Comparison of ENCODE assay signal across 20 cellular contexts in the genomic region with DNA sequence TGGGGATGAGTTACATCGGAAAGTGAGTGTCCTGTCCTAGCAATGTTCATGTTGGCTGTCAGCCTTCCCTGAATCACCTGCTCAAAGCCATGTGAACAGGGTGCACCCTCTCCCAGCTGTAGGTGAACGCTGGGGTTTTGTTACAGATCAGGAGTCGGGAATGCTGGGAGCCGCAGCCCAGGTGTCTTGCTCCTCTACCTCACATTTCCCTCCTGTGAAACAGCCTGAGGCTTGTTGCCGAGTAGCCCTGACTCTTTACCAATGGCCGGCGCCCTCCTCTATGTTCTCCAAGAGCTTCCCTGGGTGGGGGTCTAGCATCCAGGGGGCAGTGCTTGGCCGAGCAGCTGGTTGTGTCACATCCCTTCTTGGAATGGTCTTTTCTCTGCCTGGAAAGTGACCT.
DNase-seq lines count a peak whose midpoint lies in the region; ATAC-seq and TF ChIP-seq lines count a peak whose summit lies in the region.
"Had no signal": no experiment of that assay in that cellular context is flagged by ENCODE, and none has a peak within 500 bp of the region (broad histone marks: within the 10 kb centered on the region; RNA-seq: fewer than 3 reads in every experiment).

No MANE protein-coding gene starts in this region.

- ATAC-seq in natural killer cell treated with Interleukin-12 subunit alpha and Interleukin-12 subunit beta and Interleukin-15 and Interleukin-18, amount 100 ng/mL, for 72 hours, result no peak
- ATAC-seq in natural killer cell (no peak), HG03135 (IDR thresholded peaks at IDR 0.05; ENCODE audit: unreplicated experiment) (no peak), Right ventricle myocardium superior (ENCODE audit: poor library complexity) (no peak)
- ATAC-seq: GM23338, HCT116 had no signal

- H3K27ac ChIP-seq in cingulate gyrus (ENCODE audit: low read depth, low read length), result peak overlapping the region; percentile 39
- H3K27ac ChIP-seq: 22Rv1 had no signal

- intact Hi-C loops in natural killer cell (cut with micrococcal nuclease) (no loop called here), Right ventricle myocardium superior (cut with DNase I) (no loop called here)

- no peaks in the 10 kb centered on the region for H3K9me3 Mint-ChIP-seq in natural killer cell treated with Interleukin-12 subunit alpha and Interleukin-12 subunit beta and Interleukin-15 and Interleukin-18, amount 100 ng/mL, for 72 hours
- H3K9me3 Mint-ChIP-seq in natural killer cell (no peaks in the 10 kb centered on the region), osteocyte (ENCODE audit: unreplicated experiment) (peaks cover 3% of the 10 kb centered on the region)
- H3K9me3 Mint-ChIP-seq: CD4-positive, alpha-beta memory T cell; GM23338 had no signal

- peaks cover 0 to 3% of the 10 kb centered on the region in 2 donors for H3K4me1 Mint-ChIP-seq in natural killer cell treated with Interleukin-12 subunit alpha and Interleukin-12 subunit beta and Interleukin-15 and Interleukin-18, amount 100 ng/mL, for 72 hours (ENCODE audit: low read depth in 2 of 2)
- H3K4me1 Mint-ChIP-seq in natural killer cell (peaks cover 0 to 12% of the 10 kb centered on the region in 2 donors), osteocyte (ENCODE audit: unreplicated experiment) (peaks cover 76% of the 10 kb centered on the region)
- H3K4me1 Mint-ChIP-seq: CD4-positive, alpha-beta memory T cell had no signal

- H3K36me3 Mint-ChIP-seq in natural killer cell treated with Interleukin-12 subunit alpha and Interleukin-12 subunit beta and Interleukin-15 and Interleukin-18, amount 100 ng/mL, for 72 hours, result no peaks in the 10 kb centered on the region
- H3K36me3 Mint-ChIP-seq in natural killer cell (no peaks in the 10 kb centered on the region), osteocyte (ENCODE audit: unreplicated experiment) (peaks cover 7% of the 10 kb centered on the region)
- H3K36me3 Mint-ChIP-seq: CD4-positive, alpha-beta memory T cell had no signal

- peak; percentile 22 for DNase-seq in natural killer cell treated with Interleukin-12 subunit alpha and Interleukin-12 subunit beta and Interleukin-15 and Interleukin-18, amount 100 ng/mL, for 72 hours (ENCODE audit: low spot score)
- no peak for DNase-seq in natural killer cell
- DNase-seq in osteocyte (ENCODE audit: extremely low spot score, unreplicated experiment), result no peak
- no peak for DNase-seq in AG08396 (ENCODE audit: low spot score)
- DNase-seq in Right ventricle myocardium superior, result no peak
- DNase-seq: AML-193; BE2C; C1 segment of cervical spinal cord; Calu3; CD4-positive, alpha-beta memory T cell; COR-L47; DMS53; DMS79 treated with DMSO at 0.1 percent for 48 hours; GF-D8; H9 had no signal

- H3K4me3 Mint-ChIP-seq in natural killer cell treated with Interleukin-12 subunit alpha and Interleukin-12 subunit beta and Interleukin-15 and Interleukin-18, amount 100 ng/mL, for 72 hours, result no peak overlapping the region
- no peak overlapping the region for H3K4me3 Mint-ChIP-seq in natural killer cell
- no peak overlapping the region for H3K4me3 Mint-ChIP-seq in osteocyte (ENCODE audit: unreplicated experiment)
- H3K4me3 Mint-ChIP-seq: CD4-positive, alpha-beta memory T cell; GM23338; H9 had no signal

- H3K27me3 Mint-ChIP-seq in natural killer cell treated with Interleukin-12 subunit alpha and Interleukin-12 subunit beta and Interleukin-15 and Interleukin-18, amount 100 ng/mL, for 72 hours, result peaks cover 0 to 4% of the 10 kb centered on the region in 2 donors
- peaks cover 0 to 2% of the 10 kb centered on the region in 2 donors for H3K27me3 Mint-ChIP-seq in natural killer cell (ENCODE audit: low read depth in 2 of 2)
- no peaks in the 10 kb centered on the region for H3K27me3 Mint-ChIP-seq in osteocyte (ENCODE audit: unreplicated experiment)

- no peak overlapping the region for H3K27ac Mint-ChIP-seq in natural killer cell treated with Interleukin-12 subunit alpha and Interleukin-12 subunit beta and Interleukin-15 and Interleukin-18, amount 100 ng/mL, for 72 hours
- H3K27ac Mint-ChIP-seq in natural killer cell (no peak overlapping the region), osteocyte (ENCODE audit: unreplicated experiment) (peak overlapping the region; percentile 35)
- H3K27ac Mint-ChIP-seq: CD4-positive, alpha-beta memory T cell; GM23338 had no signal

- no peak for TF ChIP-seq CTCF in natural killer cell (IDR thresholded peaks at IDR 0.05)
- no peak for TF ChIP-seq CTCF in osteocyte (IDR thresholded peaks at IDR 0.05)
